30 cellular contexts compared by ENCODE assay signal in genomic region chr15:97940993-97941392, GRCh38.
"Had no signal": no experiment of that assay in that cellular context is flagged by ENCODE, and none has a peak within 500 bp of the region (broad histone marks: within the 10 kb centered on the region; RNA-seq: fewer than 3 reads in every experiment).

No MANE protein-coding gene starts in this region.

- ATAC-seq: naive thymus-derived CD8-positive, alpha-beta T cell; natural killer cell treated with Interleukin-12 subunit alpha and Interleukin-12 subunit beta and Interleukin-15 and Interleukin-18, amount 100 ng/mL, for 72 hours; psoas muscle; right cardiac atrium; sciatic nerve; stimulated activated memory B cell treated with anti-CD40 and anti-IgM and Interleukin-4, amounts not matched to agents 10 μg/mL and 1 μg/mL and 100 μg/mL, for 72 hours; stimulated activated naive CD8-positive, alpha-beta T cell treated with anti-CD3 and anti-CD28 coated beads, Interleukin-15, amount 100 ng/mL, for 72 hours; stimulated activated naive CD8-positive, alpha-beta T cell treated with anti-CD3 and anti-CD28 coated beads, Interleukin-15, Interleukin-2, amounts not matched to agents 100 U/mL and 50 U/mL, for 24 hours had no signal

- H3K4me3 ChIP-seq: psoas muscle, skin epidermis, smooth muscle cell, spleen, suprapubic skin, testis, tibial artery, transverse colon, vagina had no signal

- H3K9ac ChIP-seq: parathyroid adenoma had no signal

- H2AFZ ChIP-seq: parathyroid adenoma had no signal

- H3K79me2 ChIP-seq: parathyroid adenoma had no signal

- H3K4me2 ChIP-seq: smooth muscle cell had no signal

- H3K27me3 ChIP-seq: neutrophil, spleen, suprapubic skin, testis, tibial artery, transverse colon, vagina had no signal

- H3K9me3 ChIP-seq: neutrophil, suprapubic skin, testis, tibial artery, transverse colon, vagina had no signal

- H3K4me1 ChIP-seq: parathyroid adenoma, psoas muscle, spleen, suprapubic skin, testis, vagina had no signal

- DNase-seq: naive B cell; naive thymus-derived CD8-positive, alpha-beta T cell; nephron progenitor cell; nucleus accumbens; posterior cingulate gyrus; psoas muscle; right cardiac atrium; spleen; stimulated activated CD4-positive, alpha-beta T cell treated with anti-CD3 and anti-CD28 coated beads, Interleukin-12 subunit alpha, Interleukin-12 subunit beta, amount 100 ng/mL, for 4 hours; stimulated activated CD4-positive, alpha-beta T cell treated with anti-CD3 and anti-CD28 coated beads, Interleukin-1b, Interleukin-23, amount 100 ng/mL, for 48 hours; stimulated activated CD4-positive, alpha-beta T cell treated with anti-CD3 and anti-CD28 coated beads, Interleukin-4, amount 100 ng/mL, for 1 hour; stimulated activated CD4-positive, alpha-beta T cell treated with anti-CD3 and anti-CD28 coated beads, Interleukin-4, amount 100 ng/mL, for 4 hours; stimulated activated CD8-positive, alpha-beta memory T cell treated with anti-CD3 and anti-CD28 coated beads, Interleukin-4, amount 100 ng/mL, for 48 hours; stimulated activated naive CD4-positive, alpha-beta T cell; stimulated activated naive CD8-positive, alpha-beta T cell treated with anti-CD3 and anti-CD28 coated beads, Interleukin-15, amount 100 ng/mL, for 72 hours; stimulated activated naive CD8-positive, alpha-beta T cell treated with anti-CD3 and anti-CD28 coated beads, Interleukin-15, Interleukin-2, amounts not matched to agents 100 U/mL and 50 U/mL, for 24 hours; substantia nigra; testis; tibial artery; transverse colon had no signal

- H3K36me3 ChIP-seq: neutrophil, spleen, suprapubic skin, tibial artery, transverse colon, vagina had no signal

- FAIRE-seq: urothelium cell line had no signal

- H3K27ac ChIP-seq: neutrophil, parathyroid adenoma, psoas muscle, skin epidermis, spleen, suprapubic skin, testis, tibial artery, transverse colon, vagina had no signal
